7 cellular contexts compared by ENCODE assay signal in the genomic region with DNA sequence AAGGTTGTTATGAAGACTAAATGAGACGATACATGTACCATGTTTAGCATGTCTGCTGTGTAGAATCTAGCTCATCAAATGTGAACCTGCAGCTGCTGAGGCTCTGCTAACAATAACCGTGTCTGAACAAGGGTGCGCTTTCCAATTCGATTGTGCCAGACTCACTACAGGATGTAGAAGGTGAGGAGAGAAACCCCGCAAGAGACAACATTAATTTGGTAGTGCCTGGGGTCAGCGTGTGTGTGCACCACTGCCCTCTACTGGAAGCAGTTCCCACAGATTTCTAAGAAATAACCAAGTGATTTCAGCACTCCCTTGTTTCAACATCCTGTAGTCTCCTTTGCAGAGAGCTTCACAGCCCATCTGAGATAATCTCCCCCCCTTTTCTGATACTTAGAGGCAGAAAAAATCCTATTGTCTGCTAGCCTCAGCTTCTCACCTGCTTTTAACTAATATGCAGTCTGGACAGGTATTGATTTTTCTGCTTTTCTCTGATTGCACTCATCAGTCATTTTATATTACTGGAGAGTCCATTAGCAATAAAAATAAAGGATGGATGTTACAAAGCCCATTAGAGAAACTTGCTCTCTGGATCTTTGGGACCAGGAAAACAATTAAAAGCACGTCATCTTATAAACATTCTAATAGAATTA.
A peak's percentile ranks its signal among the peaks of the same experiment; 100 is the strongest.
DNase-seq lines count a peak whose midpoint lies in the region; ATAC-seq and TF ChIP-seq lines count a peak whose summit lies in the region.

No MANE protein-coding gene starts in this region.

- peak; percentile 22 to 67 for DNase-seq in NCI-H526 (lab: John Stamatoyannopoulos, UW)
- peak; percentile 83 for DNase-seq in activated CD4-positive, alpha-beta T cell treated with anti-CD3 and anti-CD28 coated beads for 48 hours
- DNase-seq in dedifferentiated amniotic fluid mesenchymal stem cell (ENCODE audit: extremely low spot score): peak; percentile 28
- DNase-seq in lung microvascular endothelial cell (ENCODE audit: low read depth in 2 of 2): peak; percentile 54 to 59
- DNase-seq in stimulated activated CD8-positive, alpha-beta memory T cell treated with anti-CD3 and anti-CD28 coated beads, Interleukin-7, amount 100 ng/mL, for 1 hour (ENCODE audit: low read depth in 2 of 2): peak; percentile 46 to 52

- peak; percentile 76 for TF ChIP-seq CTCF in GM12874 (IDR thresholded peaks at IDR 0.05; ENCODE audit: insufficient read depth, low read depth, low read length)

- ATAC-seq in HG03064 (IDR thresholded peaks at IDR 0.05; ENCODE audit: low read depth, unreplicated experiment): peak; percentile 73

Comparison
In these comparisons a context has a peak if more than half of its experiments do, and no peak if none do; other contexts are left out.
1. Peak in every context shown above with its lines: DNase-seq and ATAC-seq.
2. DNase-seq: peak in every context shown above with its lines; median percentile 83 in activated CD4-positive, alpha-beta T cell treated with anti-CD3 and anti-CD28 coated beads for 48 hours; 56 in lung microvascular endothelial cell; 49 in stimulated activated CD8-positive, alpha-beta memory T cell treated with anti-CD3 and anti-CD28 coated beads, Interleukin-7, amount 100 ng/mL, for 1 hour; 44 in NCI-H526; 28 in dedifferentiated amniotic fluid mesenchymal stem cell.